Comparison of ENCODE assay signal across 1 cellular context in the genomic region with DNA sequence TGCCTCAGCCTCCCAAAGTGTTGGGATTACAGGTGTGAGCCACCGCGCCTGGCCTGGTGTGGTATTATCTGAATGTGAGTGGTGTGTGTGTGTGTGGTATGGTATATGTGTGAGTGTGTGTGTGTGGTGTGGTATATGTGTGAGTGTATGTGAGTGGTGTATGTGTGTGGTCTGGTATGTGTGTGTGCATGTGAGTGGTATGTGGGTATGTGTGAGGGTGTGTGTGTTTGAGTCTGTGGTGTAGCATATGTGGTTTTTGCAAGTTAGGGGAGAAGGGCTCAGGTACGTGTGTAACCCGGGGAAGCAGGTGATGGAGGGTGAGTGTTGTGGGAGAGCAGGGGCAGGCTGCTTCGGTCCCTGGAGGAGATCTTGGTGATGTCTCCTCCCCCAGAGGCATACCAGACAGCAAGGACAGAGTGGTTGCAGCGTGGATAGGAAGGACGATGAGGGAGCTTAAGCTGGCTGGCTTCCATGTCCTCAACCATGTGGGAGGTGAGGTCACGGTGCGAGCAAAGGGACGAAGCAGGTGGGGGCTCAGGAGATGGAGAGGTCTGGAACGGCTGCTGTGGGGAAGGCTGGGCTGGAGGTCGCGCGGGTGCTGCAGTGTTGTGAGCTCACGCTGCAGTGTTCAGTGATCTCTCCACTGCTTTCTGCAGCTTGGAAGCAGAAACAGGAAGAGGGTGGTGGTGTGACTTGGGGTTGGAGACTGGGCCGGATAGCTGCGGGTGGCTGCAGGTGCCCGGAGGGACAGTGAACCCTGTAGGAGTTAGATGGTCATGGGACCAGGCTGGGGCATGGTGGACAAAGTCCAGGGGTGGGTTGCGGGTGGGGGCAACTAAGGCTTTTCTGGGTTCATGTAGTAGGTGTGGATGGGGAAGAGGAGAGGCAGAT.
TF ChIP-seq lines count a peak whose summit lies in the region.

No MANE protein-coding gene starts in this region.

TF ChIP-seq in HEK293, 187 proteins besides CTCF, POLR2A, EP300 and RAD21 (continued from another document):
- TF ChIP-seq, protein P1, sequence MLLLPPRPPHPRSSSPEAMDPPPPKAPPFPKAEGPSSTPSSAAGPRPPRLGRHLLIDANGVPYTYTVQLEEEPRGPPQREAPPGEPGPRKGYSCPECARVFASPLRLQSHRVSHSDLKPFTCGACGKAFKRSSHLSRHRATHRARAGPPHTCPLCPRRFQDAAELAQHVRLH (tag by site-specific recombination; IDR thresholded peaks at IDR 0.05), result no peak
- TF ChIP-seq, protein P2, sequence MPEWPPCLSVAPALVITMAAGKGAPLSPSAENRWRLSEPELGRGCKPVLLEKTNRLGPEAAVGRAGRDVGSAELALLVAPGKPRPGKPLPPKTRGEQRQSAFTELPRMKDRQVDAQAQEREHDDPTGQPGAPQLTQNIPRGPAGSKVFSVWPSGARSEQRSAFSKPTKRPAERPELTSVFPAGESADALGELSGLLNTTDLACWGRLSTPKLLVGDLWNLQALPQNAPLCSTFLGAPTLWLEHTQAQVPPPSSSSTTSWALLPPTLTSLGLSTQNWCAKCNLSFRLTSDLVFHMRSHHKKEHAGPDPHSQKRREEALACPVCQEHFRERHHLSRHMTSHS (tag by site-specific recombination; IDR thresholded peaks at IDR 0.05), result no peak
- TF ChIP-seq SETDB1 (IDR thresholded peaks at IDR 0.05; ENCODE audit: insufficient read length, low read length), result no peak
- no peak for TF ChIP-seq ZNF214 (tag by site-specific recombination; IDR thresholded peaks at IDR 0.05; ENCODE audit: borderline replicate concordance)
- TF ChIP-seq YY2 (tag by site-specific recombination; IDR thresholded peaks at IDR 0.05), result no peak
- no peak for TF ChIP-seq ZNF121 (tag by site-specific recombination; IDR thresholded peaks at IDR 0.05)
- peak; percentile 80 for TF ChIP-seq ZNF211 (tag by site-specific recombination; IDR thresholded peaks at IDR 0.05; ENCODE audit: low read depth)
- no peak for TF ChIP-seq ZNF292 (tag by site-specific recombination; IDR thresholded peaks at IDR 0.05; ENCODE audit: borderline replicate concordance, low read depth)
- TF ChIP-seq BCL6B (tag by site-specific recombination; IDR thresholded peaks at IDR 0.05), result no peak
- TF ChIP-seq ZNF133 (tag by site-specific recombination; IDR thresholded peaks at IDR 0.05), result no peak
- TF ChIP-seq ZNF248 (tag by site-specific recombination; IDR thresholded peaks at IDR 0.05), result no peak
- TF ChIP-seq ZNF274 (IDR thresholded peaks at IDR 0.05; ENCODE audit: low read length), result no peak
- TF ChIP-seq ZNF274 (tag by site-specific recombination; IDR thresholded peaks at IDR 0.05; ENCODE audit: borderline replicate concordance), result no peak
- TF ChIP-seq ZNF335 (tag by site-specific recombination; conservative IDR thresholded peaks at IDR 0.05), result no peak
- TF ChIP-seq ZNF830 (tag by site-specific recombination; IDR thresholded peaks at IDR 0.05; ENCODE audit: low read depth), result no peak
- 0 out of 2 replicates have a peak, but pooled peaks have one; percentile 16 for TF ChIP-seq ZFHX2 (tag by site-specific recombination; conservative IDR thresholded peaks at IDR 0.05)
- TF ChIP-seq ZNF10 (tag by site-specific recombination; IDR thresholded peaks at IDR 0.05), result peak; percentile 12; the same call in 1 of the 2 replicates
